13 cellular contexts compared by ENCODE assay signal in genomic region chr19:30163663-30164062, GRCh38.
"Had no signal": no experiment of that assay in that cellular context is flagged by ENCODE, and none has a peak within 500 bp of the region (broad histone marks: within the 10 kb centered on the region; RNA-seq: fewer than 3 reads in every experiment).

No MANE protein-coding gene starts in this region.

- H3K27me3 ChIP-seq: brain microvascular endothelial cell, tibial artery, uterus had no signal

- H3K4me1 ChIP-seq: tibial artery, uterus had no signal

- H3K27ac Mint-ChIP-seq: activated CD8-positive, alpha-beta memory T cell treated with anti-CD3 and anti-CD28 coated beads, Interleukin-2, amount 10 ng/mL, durations not matched to agents 7 days and 5 days; activated naive CD8-positive, alpha-beta T cell; activated T-cell treated with anti-CD3 and anti-CD28 coated beads, Interleukin-2, amount 50 U/mL, for 24 hours; endodermal cell; stimulated activated effector memory CD8-positive, alpha-beta T cell treated with anti-CD3 and anti-CD28 coated beads, Interleukin-12 subunit alpha, Interleukin-12 subunit beta, amount 100 ng/mL, for 72 hours had no signal

- H3K4me3 ChIP-seq: skin epidermis, tibial artery, uterus had no signal

- H3K27me3 Mint-ChIP-seq: activated CD8-positive, alpha-beta memory T cell treated with anti-CD3 and anti-CD28 coated beads, Interleukin-2, amount 10 ng/mL, durations not matched to agents 7 days and 5 days had no signal

- H3K9me3 Mint-ChIP-seq: activated T-cell treated with anti-CD3 and anti-CD28 coated beads, Interleukin-2, amount 50 U/mL, for 24 hours; endodermal cell had no signal

- H3K27ac ChIP-seq: brain microvascular endothelial cell, skin epidermis, tibial artery, uterus had no signal

- H3K36me3 ChIP-seq: brain microvascular endothelial cell, tibial artery, uterus had no signal

- H3K36me3 Mint-ChIP-seq: activated CD8-positive, alpha-beta memory T cell treated with anti-CD3 and anti-CD28 coated beads, Interleukin-2, amount 10 ng/mL, durations not matched to agents 7 days and 5 days; activated naive CD8-positive, alpha-beta T cell; stimulated activated effector memory CD8-positive, alpha-beta T cell treated with anti-CD3 and anti-CD28 coated beads, Interleukin-12 subunit alpha, Interleukin-12 subunit beta, amount 100 ng/mL, for 72 hours had no signal

- H3K4me3 Mint-ChIP-seq: activated CD8-positive, alpha-beta memory T cell treated with anti-CD3 and anti-CD28 coated beads, Interleukin-2, amount 10 ng/mL, durations not matched to agents 7 days and 5 days; activated naive CD8-positive, alpha-beta T cell; activated T-cell treated with anti-CD3 and anti-CD28 coated beads, Interleukin-2, amount 50 U/mL, for 24 hours; endodermal cell; stimulated activated effector memory CD8-positive, alpha-beta T cell treated with anti-CD3 and anti-CD28 coated beads, Interleukin-12 subunit alpha, Interleukin-12 subunit beta, amount 100 ng/mL, for 72 hours had no signal

- H3K9me3 ChIP-seq: tibial artery, uterus had no signal

- ATAC-seq: activated CD4-positive, CD25-positive, alpha-beta regulatory T cell treated with anti-CD3 and anti-CD28 coated beads, Interleukin-2, amount 50 U/mL, for 24 hours; activated CD8-positive, alpha-beta memory T cell treated with anti-CD3 and anti-CD28 coated beads, Interleukin-2, amount 10 ng/mL, durations not matched to agents 7 days and 5 days; stimulated activated effector memory CD8-positive, alpha-beta T cell treated with anti-CD3 and anti-CD28 coated beads, Interleukin-12 subunit alpha, Interleukin-12 subunit beta, amount 100 ng/mL, for 72 hours had no signal

- DNase-seq: activated CD8-positive, alpha-beta memory T cell treated with anti-CD3 and anti-CD28 coated beads, Interleukin-2, amount 10 ng/mL, durations not matched to agents 7 days and 5 days; activated effector memory CD4-positive, alpha-beta T cell treated with anti-CD3 and anti-CD28 coated beads, Interleukin-2, amount 50 U/mL, for 16 hours; activated T-cell treated with anti-CD3 and anti-CD28 coated beads, Interleukin-2, amount 50 U/mL, for 24 hours; brain microvascular endothelial cell; endodermal cell; erythroblast; glutamatergic neuron; tibial artery; uterus had no signal

- H3K4me1 Mint-ChIP-seq: activated CD8-positive, alpha-beta memory T cell treated with anti-CD3 and anti-CD28 coated beads, Interleukin-2, amount 10 ng/mL, durations not matched to agents 7 days and 5 days; endodermal cell; stimulated activated effector memory CD8-positive, alpha-beta T cell treated with anti-CD3 and anti-CD28 coated beads, Interleukin-12 subunit alpha, Interleukin-12 subunit beta, amount 100 ng/mL, for 72 hours had no signal
